Comparison of ENCODE assay signal across 8 cellular contexts in genomic region chr6:116008470-116009229, GRCh38. TPM values are rescaled to one million over a fixed set of nuclear protein-coding genes. Genes with fewer than 3 reads are reported as not detected.
A peak's percentile ranks its signal among the peaks of the same experiment; 100 is the strongest.
DNase-seq lines count a peak whose midpoint lies in the region; ATAC-seq, FAIRE-seq and TF ChIP-seq lines count a peak whose summit lies in the region.

No MANE protein-coding gene starts in this region.

- WGBS in esophagus muscularis mucosa = 24% methylated on average over 6 of the region's 6 CpGs

- peak overlapping the region in 2 of 4 donors; percentile 2 to 7 for H3K4me3 ChIP-seq in esophagus muscularis mucosa

- H3K9me3 ChIP-seq in esophagus muscularis mucosa = no peaks in the 10 kb centered on the region

- peak overlapping the region in 3 of 4 donors; percentile 1 to 47 (median 44) for H3K27ac ChIP-seq in esophagus muscularis mucosa (replicated peaks in 1 of 4)

- TF ChIP-seq CTCF in esophagus muscularis mucosa (IDR thresholded peaks at IDR 0.05) = no peak

- POLR2A ChIA-PET in HEK293T (lab: Yijun Ruan, JAX) = interaction anchor here (2.0 kb wide), 1 partner anchor 92 kb away, joined by 19 read pairs; the partner anchor contains the start of gene NT5DC1

- no peak for TF ChIP-seq POLR2A in GM12892 (IDR thresholded peaks at IDR 0.05; ENCODE audit: low read depth, low read length)
- TF ChIP-seq POLR2A in esophagus muscularis mucosa (IDR thresholded peaks at IDR 0.05; ENCODE audit: low read depth) = no peak

- peaks cover 10 to 26% (median 11%) of the 10 kb centered on the region in 4 donors for H3K4me1 ChIP-seq in esophagus muscularis mucosa

- FAIRE-seq in GM12892 (lab: Jason Lieb, UNC) = peak; percentile 96

- no peaks in the 10 kb centered on the region for H3K36me3 ChIP-seq in esophagus muscularis mucosa

- DNase-seq in GM12892 (ENCODE audit: insufficient read length) = no peak
- DNase-seq in HEK293T (ENCODE audit: extremely low spot score) = no peak
- DNase-seq in NCI-H226 = peak; percentile 29
- DNase-seq in esophagus muscularis mucosa (ENCODE audit: extremely low spot score) = no peak
- DNase-seq in sciatic nerve (ENCODE audit: low spot score) = no peak
- no peak for DNase-seq in GM19238 (ENCODE audit: insufficient read length, low spot score)
- no peak for DNase-seq in NCI-H1436 treated with DMSO at 0.1 percent for 48 hours (lab: John Stamatoyannopoulos, UW)
- DNase-seq in activated CD8-positive, alpha-beta memory T cell treated with anti-CD3 and anti-CD28 coated beads, Interleukin-2, amount 50 U/mL, for 4 hours = no peak

- peak; percentile 45 for ATAC-seq in sciatic nerve

- H3K27me3 ChIP-seq in esophagus muscularis mucosa = no peaks in the 10 kb centered on the region

- intact Hi-C loops in esophagus muscularis mucosa (cut with DNase I) (no loop called here), sciatic nerve (cut with DNase I) (no loop called here)

- TF ChIP-seq EP300 in esophagus muscularis mucosa (IDR thresholded peaks at IDR 0.05) = no peak

- CTCF ChIA-PET in HEK293T (lab: Yijun Ruan, JAX) = interaction anchor here (1.1 kb wide), 1 partner anchor 87 kb away, joined by 3 read pairs; no protein-coding TSS in a partner anchor

TF ChIP-seq in HEK293T, 16 proteins besides CTCF, POLR2A, EP300 and RAD21:
- TF ChIP-seq BHLHE40 (IDR thresholded peaks at IDR 0.05; ENCODE audit: borderline replicate concordance) = no peak
- TF ChIP-seq, protein P1, sequence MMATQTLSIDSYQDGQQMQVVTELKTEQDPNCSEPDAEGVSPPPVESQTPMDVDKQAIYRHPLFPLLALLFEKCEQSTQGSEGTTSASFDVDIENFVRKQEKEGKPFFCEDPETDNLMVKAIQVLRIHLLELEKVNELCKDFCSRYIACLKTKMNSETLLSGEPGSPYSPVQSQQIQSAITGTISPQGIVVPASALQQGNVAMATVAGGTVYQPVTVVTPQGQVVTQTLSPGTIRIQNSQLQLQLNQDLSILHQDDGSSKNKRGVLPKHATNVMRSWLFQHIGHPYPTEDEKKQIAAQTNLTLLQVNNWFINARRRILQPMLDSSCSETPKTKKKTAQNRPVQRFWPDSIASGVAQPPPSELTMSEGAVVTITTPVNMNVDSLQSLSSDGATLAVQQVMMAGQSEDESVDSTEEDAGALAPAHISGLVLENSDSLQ (IDR thresholded peaks at IDR 0.05) = peak; percentile 82

RNA-seq across cellular contexts. Expression of gene FRK, which starts 52.0 kb away (rescaled TPM):
- polyA plus RNA-seq in GM12892 (2012; ENCODE audit: missing spikeins) = 0.93 TPM
- total RNA-seq in esophagus muscularis mucosa = under 1 TPM; 0.17 to 0.57 (median 0.40) TPM
- total RNA-seq in sciatic nerve = 0.85 TPM
